Comparison of ENCODE assay signal across 10 cellular contexts in genomic region chr15:40793216-40793989, GRCh38. TPM values are rescaled to one million over a fixed set of nuclear protein-coding genes. Genes with fewer than 3 reads are reported as not detected.
DNase-seq lines count a peak whose midpoint lies in the region; ATAC-seq and TF ChIP-seq lines count a peak whose summit lies in the region.
"Had no signal": no experiment of that assay in that cellular context is flagged by ENCODE, and none has a peak within 500 bp of the region (broad histone marks: within the 10 kb centered on the region; RNA-seq: fewer than 3 reads in every experiment).

No MANE protein-coding gene starts in this region.

- no peak for TF ChIP-seq CTCF in Peyer's patch (IDR thresholded peaks at IDR 0.05)
- no peak for TF ChIP-seq CTCF in MM.1S (IDR thresholded peaks at IDR 0.05; ENCODE audit: low read length)

- no peaks in the 10 kb centered on the region for H3K9me2 ChIP-seq in MM.1S (replicated peaks; ENCODE audit: insufficient read depth, low read length)

- peak; percentile 79 for ATAC-seq in esophagus mucosa

- no peak for TF ChIP-seq POLR2A in Peyer's patch (IDR thresholded peaks at IDR 0.05)

- intact Hi-C loops in activated CD4-positive, alpha-beta T cell treated with anti-CD3 and anti-CD28 coated beads, Interleukin-2, amount 10 ng/mL, durations not matched to agents 24 days and 14 days (cut with micrococcal nuclease), result no loop called here
- intact Hi-C loops in CD4-positive, alpha-beta memory T cell (cut with micrococcal nuclease), result no loop called here

- H3K36me3 Mint-ChIP-seq in activated CD4-positive, alpha-beta T cell treated with anti-CD3 and anti-CD28 coated beads, Interleukin-2, amount 10 ng/mL, durations not matched to agents 24 days and 14 days (ENCODE audit: low read depth), result peaks cover 20% of the 10 kb centered on the region
- H3K36me3 Mint-ChIP-seq in CD4-positive, alpha-beta memory T cell, result peaks cover 12 to 18% of the 10 kb centered on the region in 2 donors

- H3K27ac ChIP-seq in Peyer's patch (peak overlapping the region in 3 of 4 donors; percentile 35 to 80 (median 71)), MM.1S (ENCODE audit: low read length) (no peak overlapping the region)
- H3K27ac ChIP-seq in CD4-positive, alpha-beta memory T cell (ENCODE audit: low read depth, low read length), result no peak overlapping the region

- H3K4me3 Mint-ChIP-seq in activated CD4-positive, alpha-beta T cell treated with anti-CD3 and anti-CD28 coated beads, Interleukin-2, amount 10 ng/mL, durations not matched to agents 24 days and 14 days, result no peak overlapping the region
- H3K4me3 Mint-ChIP-seq in CD4-positive, alpha-beta memory T cell, result no peak overlapping the region

- POLR2A ChIA-PET in CD4-positive, alpha-beta memory T cell (lab: Charles Lee; ENCODE audit: partially characterized antibody), result no interaction called here

- H3K4me2 ChIP-seq in MM.1S (ENCODE audit: low read depth, low read length), result no peak overlapping the region

- H3K4me1 Mint-ChIP-seq in activated CD4-positive, alpha-beta T cell treated with anti-CD3 and anti-CD28 coated beads, Interleukin-2, amount 10 ng/mL, durations not matched to agents 24 days and 14 days, result peaks cover 21% of the 10 kb centered on the region
- H3K4me1 Mint-ChIP-seq in CD4-positive, alpha-beta memory T cell, result peaks cover 14 to 25% (median 22%) of the 10 kb centered on the region in 4 donors

- H3K27me3 ChIP-seq in Peyer's patch (no peaks in the 10 kb centered on the region), MM.1S (replicated peaks; ENCODE audit: insufficient read depth, low read length) (no peaks in the 10 kb centered on the region)
- no peaks in the 10 kb centered on the region for H3K27me3 ChIP-seq in CD4-positive, alpha-beta memory T cell (ENCODE audit: insufficient read depth, low read length)

- H3K27ac Mint-ChIP-seq in activated CD4-positive, alpha-beta T cell treated with anti-CD3 and anti-CD28 coated beads, Interleukin-2, amount 10 ng/mL, durations not matched to agents 24 days and 14 days, result peak overlapping the region; percentile 4
- H3K27ac Mint-ChIP-seq in CD4-positive, alpha-beta memory T cell, result peak overlapping the region in 1 of 7 donors; percentile 36

- H3K9ac ChIP-seq in MM.1S (ENCODE audit: low read length), result no peak overlapping the region

- peaks cover 5% of the 10 kb centered on the region; the same call in 1 of the 2 replicates for H3K79me2 ChIP-seq in MM.1S (ENCODE audit: low read length)

- peaks cover 0 to 12% (median 0%) of the 10 kb centered on the region in 3 donors for H3K36me3 ChIP-seq in Peyer's patch
- H3K36me3 ChIP-seq in CD4-positive, alpha-beta memory T cell (ENCODE audit: insufficient read depth, low read length), result peaks cover 6% of the 10 kb centered on the region
- H3K36me3 ChIP-seq in MM.1S (replicated peaks; ENCODE audit: insufficient read depth, low read length), result no peaks in the 10 kb centered on the region

- CTCF ChIA-PET in CD4-positive, alpha-beta memory T cell (lab: Charles Lee; ENCODE audit: partially characterized antibody), result interaction anchor here (1.6 to 3.0 kb wide), 2 partner anchors 9 to 11 kb away, joined by 6 to 9 read pairs; no protein-coding TSS in a partner anchor

- no peak overlapping the region for H2AFZ ChIP-seq in MM.1S (ENCODE audit: low read length)

- H3K27me3 Mint-ChIP-seq in activated CD4-positive, alpha-beta T cell treated with anti-CD3 and anti-CD28 coated beads, Interleukin-2, amount 10 ng/mL, durations not matched to agents 24 days and 14 days, result no peaks in the 10 kb centered on the region
- no peaks in the 10 kb centered on the region for H3K27me3 Mint-ChIP-seq in CD4-positive, alpha-beta memory T cell

- H3K4me3 ChIP-seq in Peyer's patch, result no peak overlapping the region
- no peak overlapping the region for H3K4me3 ChIP-seq in CD4-positive, alpha-beta memory T cell (ENCODE audit: low read length in 2 of 2)
- no peak overlapping the region for H3K4me3 ChIP-seq in MM.1S (ENCODE audit: low read length)

- H4K20me1 ChIP-seq in MM.1S (ENCODE audit: insufficient read depth, low read length), result no peaks in the 10 kb centered on the region

- no peaks in the 10 kb centered on the region for H3K9me3 ChIP-seq in Peyer's patch
- no peaks in the 10 kb centered on the region for H3K9me3 ChIP-seq in CD4-positive, alpha-beta memory T cell (ENCODE audit: control insufficient read depth in 1 of 2, low read length in 2 of 2)
- no peaks in the 10 kb centered on the region for H3K9me3 ChIP-seq in MM.1S (replicated peaks; ENCODE audit: insufficient read depth, low read length)
- H3K9me3 ChIP-seq: Caco-2 had no signal

- no peaks in the 10 kb centered on the region for H3K9me3 Mint-ChIP-seq in activated CD4-positive, alpha-beta T cell treated with anti-CD3 and anti-CD28 coated beads, Interleukin-2, amount 10 ng/mL, durations not matched to agents 24 days and 14 days
- H3K9me3 Mint-ChIP-seq in CD4-positive, alpha-beta memory T cell, result no peaks in the 10 kb centered on the region

- DNase-seq in activated CD4-positive, alpha-beta T cell treated with anti-CD3 and anti-CD28 coated beads, Interleukin-2, amount 10 ng/mL, durations not matched to agents 24 days and 14 days, result no peak
- no peak for DNase-seq in activated CD4-positive, alpha-beta T cell treated with anti-CD3 and anti-CD28 coated beads, Interleukin-2, amount 50 U/mL, for 4 hours
- DNase-seq in Peyer's patch, result peak in 2 of 3 donors; percentile 86 to 92
- DNase-seq in stimulated activated CD4-positive, alpha-beta T cell treated with anti-CD3 and anti-CD28 coated beads, Interleukin-2, amount 100 ng/mL, for 48 hours, result peak; percentile 23 to 36
- DNase-seq in CD4-positive, alpha-beta memory T cell, result no peak
- DNase-seq in MM.1S, result no peak
- DNase-seq in GOT3 (lab: John Stamatoyannopoulos, UW), result no peak
- DNase-seq: Caco-2 had no signal

- H3K4me1 ChIP-seq in Peyer's patch (peaks cover 0 to 33% (median 2%) of the 10 kb centered on the region in 4 donors), MM.1S (ENCODE audit: low read length) (no peaks in the 10 kb centered on the region)
- peaks cover 5% of the 10 kb centered on the region for H3K4me1 ChIP-seq in CD4-positive, alpha-beta memory T cell (ENCODE audit: insufficient read depth, low read length)

- H3F3A ChIP-seq in MM.1S (ENCODE audit: insufficient read depth, low read length), result no peaks in the 10 kb centered on the region

RNA-seq across cellular contexts. Expression of gene ZFYVE19, which starts 13.5 kb away (rescaled TPM):
- total RNA-seq in activated CD4-positive, alpha-beta T cell treated with anti-CD3 and anti-CD28 coated beads, Interleukin-2, amount 10 ng/mL, durations not matched to agents 24 days and 14 days, result 35.6 and 37.6 TPM in 2 replicates
- 100 to 1,000 TPM in 1 of 4 donors, 10 to 100 TPM in 3; 56.9 to 110 (median 79.9) TPM for total RNA-seq in Peyer's patch
- total RNA-seq in esophagus mucosa, result 18.4 TPM
- 10 to 100 TPM; 34.1 to 35.0 TPM for total RNA-seq in CD4-positive, alpha-beta memory T cell
- polyA plus RNA-seq in CD4-positive, alpha-beta memory T cell, result 10 to 100 TPM; 10.4 to 20.4 TPM

RNA-seq across cellular contexts. Expression of gene DNAJC17, which starts 13.9 kb away (rescaled TPM):
- total RNA-seq in activated CD4-positive, alpha-beta T cell treated with anti-CD3 and anti-CD28 coated beads, Interleukin-2, amount 10 ng/mL, durations not matched to agents 24 days and 14 days, result 53.8 and 54.3 TPM in 2 replicates
- total RNA-seq in Peyer's patch (10 to 100 TPM; 26.9 to 37.1 (median 32.9) TPM), esophagus mucosa (20.8 TPM)
- 10 to 100 TPM; 40.5 to 43.9 TPM for total RNA-seq in CD4-positive, alpha-beta memory T cell
- 10 to 100 TPM; 24.3 to 31.5 TPM for polyA plus RNA-seq in CD4-positive, alpha-beta memory T cell

RNA-seq across cellular contexts. Expression of gene C15orf62, which starts 23.6 kb away (rescaled TPM):
- total RNA-seq in activated CD4-positive, alpha-beta T cell treated with anti-CD3 and anti-CD28 coated beads, Interleukin-2, amount 10 ng/mL, durations not matched to agents 24 days and 14 days, result 0.43 and 0.51 TPM in 2 replicates
- total RNA-seq in Peyer's patch, result 1 to 10 TPM in 2 of 4 donors, not detected in 2; 1.1 to 1.3 TPM
- total RNA-seq in esophagus mucosa, result 4.0 TPM
- 1 to 10 TPM; 3.5 TPM for total RNA-seq in CD4-positive, alpha-beta memory T cell
- under 1 TPM; 0.24 to 0.29 TPM for polyA plus RNA-seq in CD4-positive, alpha-beta memory T cell

RNA-seq across cellular contexts. Expression of gene GCHFR, which starts 29.5 kb away (rescaled TPM):
- total RNA-seq in activated CD4-positive, alpha-beta T cell treated with anti-CD3 and anti-CD28 coated beads, Interleukin-2, amount 10 ng/mL, durations not matched to agents 24 days and 14 days, result 34.7 and 37.2 TPM in 2 replicates
- 100 to 1,000 TPM in 3 of 4 donors, 10 to 100 TPM in 1; 81.7 to 286 (median 136) TPM for total RNA-seq in Peyer's patch
- 13.0 TPM for total RNA-seq in esophagus mucosa
- 10 to 100 TPM; 21.2 to 24.1 TPM for total RNA-seq in CD4-positive, alpha-beta memory T cell
- 100 to 1,000 TPM in 1 of 2 donors, 10 to 100 TPM in 1; 74.8 to 115 TPM for polyA plus RNA-seq in CD4-positive, alpha-beta memory T cell

RNA-seq across cellular contexts. Expression of gene PPP1R14D, which starts 35.1 kb away (rescaled TPM):
- total RNA-seq in activated CD4-positive, alpha-beta T cell treated with anti-CD3 and anti-CD28 coated beads, Interleukin-2, amount 10 ng/mL, durations not matched to agents 24 days and 14 days, result not detected in 2 replicates
- total RNA-seq in Peyer's patch, result 100 to 1,000 TPM in 2 of 4 donors, 10 to 100 TPM in 2; 42.9 to 217 (median 148) TPM
- total RNA-seq in esophagus mucosa, result not detected
- total RNA-seq in CD4-positive, alpha-beta memory T cell, result not detected
- not detected for polyA plus RNA-seq in CD4-positive, alpha-beta memory T cell
- total RNA-seq: T-helper 1 cell treated with Interleukin-12 subunit alpha and Interleukin-12 subunit beta and Interleukin-4 antibody, amounts not matched to agents 30 ng/mL and 1 ng/mL, for 36 hours had no signal

Comparison
In these comparisons a context has a peak if more than half of its experiments do, and no peak if none do; other contexts are left out.
1. DNase-seq: peak in Peyer's patch (2 of 3) and stimulated activated CD4-positive, alpha-beta T cell treated with anti-CD3 and anti-CD28 coated beads, Interleukin-2, amount 100 ng/mL, for 48 hours (2 of 2); none in activated CD4-positive, alpha-beta T cell treated with anti-CD3 and anti-CD28 coated beads, Interleukin-2, amount 10 ng/mL, durations not matched to agents 24 days and 14 days (single experiment), activated CD4-positive, alpha-beta T cell treated with anti-CD3 and anti-CD28 coated beads, Interleukin-2, amount 50 U/mL, for 4 hours (0 of 2), CD4-positive, alpha-beta memory T cell (0 of 5), MM.1S (single experiment) and GOT3 (single experiment).
2. H3K27ac ChIP-seq: peak in Peyer's patch (3 of 4); none in CD4-positive, alpha-beta memory T cell (single experiment) and MM.1S (single experiment).